In the genomic region with DNA sequence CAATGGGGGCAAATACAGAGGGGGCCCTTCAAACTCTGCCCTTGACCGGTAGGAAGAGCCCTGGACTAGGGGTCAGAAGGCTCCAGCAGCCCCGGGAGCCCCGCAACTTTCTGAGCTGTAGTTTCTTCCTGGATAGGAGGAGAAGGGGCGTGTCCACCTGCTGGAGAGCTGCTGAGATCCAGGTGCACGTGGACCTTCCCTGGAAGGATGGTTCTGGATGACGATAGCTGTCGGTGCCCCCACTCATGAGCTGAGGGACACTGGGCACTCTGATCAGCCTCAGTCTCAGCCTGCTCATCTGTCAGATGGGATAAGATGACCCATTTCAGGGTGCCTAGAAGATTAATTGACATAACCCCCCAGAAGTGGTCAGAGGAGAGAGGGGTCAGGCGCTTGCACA, we compare ENCODE assay signal across 1 cellular context.
TF ChIP-seq lines count a peak whose summit lies in the region.

No MANE protein-coding gene starts in this region.

TF ChIP-seq in HepG2, 621 proteins besides CTCF, POLR2A, EP300 and RAD21 (continued from another document):
- TF ChIP-seq, protein P1, sequence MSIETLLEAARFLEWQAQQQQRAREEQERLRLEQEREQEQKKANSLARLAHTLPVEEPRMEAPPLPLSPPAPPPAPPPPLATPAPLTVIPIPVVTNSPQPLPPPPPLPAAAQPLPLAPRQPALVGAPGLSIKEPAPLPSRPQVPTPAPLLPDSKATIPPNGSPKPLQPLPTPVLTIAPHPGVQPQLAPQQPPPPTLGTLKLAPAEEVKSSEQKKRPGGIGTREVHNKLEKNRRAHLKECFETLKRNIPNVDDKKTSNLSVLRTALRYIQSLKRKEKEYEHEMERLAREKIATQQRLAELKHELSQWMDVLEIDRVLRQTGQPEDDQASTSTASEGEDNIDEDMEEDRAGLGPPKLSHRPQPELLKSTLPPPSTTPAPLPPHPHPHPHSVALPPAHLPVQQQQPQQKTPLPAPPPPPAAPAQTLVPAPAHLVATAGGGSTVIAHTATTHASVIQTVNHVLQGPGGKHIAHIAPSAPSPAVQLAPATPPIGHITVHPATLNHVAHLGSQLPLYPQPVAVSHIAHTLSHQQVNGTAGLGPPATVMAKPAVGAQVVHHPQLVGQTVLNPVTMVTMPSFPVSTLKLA (IDR thresholded peaks at IDR 0.05): peak; percentile 27; the same call in 1 of the 2 replicates
- TF ChIP-seq NFATC3 (CRISPR knock-in tag; IDR thresholded peaks at IDR 0.05) (no peak), CENPX (CRISPR knock-in tag; IDR thresholded peaks at IDR 0.05) (no peak)
